8 cellular contexts compared by ENCODE assay signal in genomic region chr1:61079276-61079897, GRCh38. TPM values are rescaled to one million over a fixed set of nuclear protein-coding genes. Genes with fewer than 3 reads are reported as not detected.
DNase-seq lines count a peak whose midpoint lies in the region; ATAC-seq, FAIRE-seq and TF ChIP-seq lines count a peak whose summit lies in the region.

No MANE protein-coding gene starts in this region.

- H2AFZ ChIP-seq in IMR-90 (replicated peaks; ENCODE audit: low read length, poor library complexity) (no peak overlapping the region), HepG2 (ENCODE audit: low read length) (peak overlapping the region; percentile 35)

- H3K23ac ChIP-seq in IMR-90 (ENCODE audit: low read depth, low read length), result no peak overlapping the region

- H3K9me3 Mint-ChIP-seq in activated naive CD8-positive, alpha-beta T cell treated with anti-CD3 and anti-CD28 coated beads, Interleukin-2, amount 10 ng/mL, durations not matched to agents 7 days and 5 days, result no peaks in the 10 kb centered on the region

- H3K27ac ChIP-seq in 22Rv1 (peak overlapping the region; percentile 97), IMR-90 (ENCODE audit: insufficient read depth, low read length) (no peak overlapping the region), HepG2 (ENCODE audit: extremely low read length, insufficient read depth, low read length) (peak overlapping the region; percentile 54)

- CTCF ChIA-PET in IMR-90 (lab: Yijun Ruan, JAX) (interaction anchor here (0.7 kb wide), 1 partner anchor 771 kb away, joined by 4 read pairs; no protein-coding TSS in a partner anchor), HepG2 (lab: Yijun Ruan, JAX; ENCODE audit: low intra/inter-chr PET ratio, low total read pairs) (no interaction called here)

- no peak overlapping the region for H2AK5ac ChIP-seq in IMR-90 (ENCODE audit: low read depth, low read length)

- H3K27me3 ChIP-seq in IMR-90 (ENCODE audit: control insufficient read depth, insufficient read depth, low read length) (no peaks in the 10 kb centered on the region), HepG2 (ENCODE audit: control insufficient read depth in 1 of 2, insufficient read depth in 2 of 2, low read length in 2 of 2) (no peaks in the 10 kb centered on the region; a peak in 1 of 5 replicates)

- WGBS in IMR-90 (ENCODE audit: extremely low coverage in 2 of 2, insufficient read length in 1 of 2), 2 experiments, result no CpG with 5 or more reads among the region's 5 CpGs
- WGBS in HepG2 (ENCODE audit: low lambda C conversion rate), result 48% methylated on average over 5 of the region's 5 CpGs

- ATAC-seq in IMR-90 (ENCODE audit: low read depth), result no peak
- ATAC-seq in activated naive CD8-positive, alpha-beta T cell treated with anti-CD3 and anti-CD28 coated beads, Interleukin-2, amount 10 ng/mL, durations not matched to agents 7 days and 5 days (ENCODE audit: low read depth), result no peak
- ATAC-seq in HepG2, result no peak
- ATAC-seq in left lobe of liver, result no peak
- ATAC-seq in HG03045 (IDR thresholded peaks at IDR 0.05; ENCODE audit: unreplicated experiment), result no peak

- FAIRE-seq in HepG2 (lab: Jason Lieb, UNC), result no peak

- dilution Hi-C loops in IMR-90 (cut with HindIII; ENCODE audit: low sequenced_read_pairs, unreplicated experiment), result no loop called here

- H4K5ac ChIP-seq in IMR-90 (ENCODE audit: low read depth, low read length), result no peak overlapping the region

- TF ChIP-seq POLR2A in IMR-90 (IDR thresholded peaks at IDR 0.05; ENCODE audit: low read depth, low read length) (no peak), HepG2 (IDR thresholded peaks at IDR 0.05; ENCODE audit: insufficient read depth in 1 of 2, low read depth in 2 of 2, low read length in 2 of 2) (no peak)

- H3K4me3 ChIP-seq in IMR-90 (ENCODE audit: insufficient read depth, low read depth, low read length) (no peak overlapping the region), HepG2 (replicated peaks in 1 of 3; ENCODE audit: insufficient read depth in 1 of 3, low read depth in 2 of 3, low read length in 3 of 3) (peak overlapping the region; percentile 8 to 38 (median 36); a peak in 4 of 6 replicates)

- TF ChIP-seq EP300 in HepG2 (IDR thresholded peaks at IDR 0.05; ENCODE audit: low read depth in 2 of 2, low read length in 2 of 2) (no peak), HepG2 (CRISPR knock-in tag; IDR thresholded peaks at IDR 0.05; ENCODE audit: borderline replicate concordance) (no peak)

- TF ChIP-seq RAD21 in IMR-90 (IDR thresholded peaks at IDR 0.05; ENCODE audit: low read length) (no peak), HepG2 (CRISPR knock-in tag; IDR thresholded peaks at IDR 0.05) (no peak)

- in situ Hi-C loops in IMR-90 (cut with MboI; ENCODE audit: low sequenced_read_pairs), result no loop called here
- in situ Hi-C loops in HepG2 (cut with HindIII; ENCODE audit: extremely low pct_ligation_motif_present, low pct_unique_long_range_greater_than_20kb), result no loop called here

- POLR2A ChIA-PET in IMR-90 (lab: Charles Lee; ENCODE audit: unreplicated experiment) (no interaction called here), HepG2 (lab: Yijun Ruan, JAX) (no interaction called here)
- POLR2A ChIA-PET in activated naive CD8-positive, alpha-beta T cell treated with anti-CD3 and anti-CD28 coated beads, Interleukin-2, amount 10 ng/mL, durations not matched to agents 7 days and 5 days (lab: Charles Lee), result no interaction called here

- no peak for TF ChIP-seq CTCF in 22Rv1 (IDR thresholded peaks at IDR 0.05)
- TF ChIP-seq CTCF in IMR-90 (conservative IDR thresholded peaks at IDR 0.05; ENCODE audit: low read depth, low read length), result no peak
- no peak for TF ChIP-seq CTCF in HepG2 (CRISPR knock-in tag; IDR thresholded peaks at IDR 0.05)

- no peak overlapping the region for H2BK5ac ChIP-seq in IMR-90 (ENCODE audit: low read depth, low read length, poor library complexity, severe bottlenecking)

- H3K27ac Mint-ChIP-seq in activated naive CD8-positive, alpha-beta T cell treated with anti-CD3 and anti-CD28 coated beads, Interleukin-2, amount 10 ng/mL, durations not matched to agents 7 days and 5 days, result no peak overlapping the region

- H4K8ac ChIP-seq in IMR-90 (ENCODE audit: low read depth in 2 of 2, low read length in 2 of 2), result peak overlapping the region in 1 of 2 experiments; percentile 15; a peak in 2 of 4 replicates

- no peak overlapping the region for H4K91ac ChIP-seq in IMR-90 (ENCODE audit: insufficient read depth, low read depth, low read length)

- H3K56ac ChIP-seq in IMR-90 (ENCODE audit: extremely low read depth, insufficient read depth, low read length), result no peak overlapping the region; the same call in 1 of the 2 replicates

- peak overlapping the region; percentile 11; the same call in 1 of the 2 replicates for H3K4ac ChIP-seq in IMR-90 (ENCODE audit: low read depth, low read length)

- H3K9me3 ChIP-seq in IMR-90 (ENCODE audit: control insufficient read depth, insufficient read depth, low read length) (no peaks in the 10 kb centered on the region), HepG2 (ENCODE audit: low read length) (no peaks in the 10 kb centered on the region)

- no peaks in the 10 kb centered on the region for H4K20me1 ChIP-seq in IMR-90 (ENCODE audit: insufficient read depth, low read length)
- peaks cover 5% of the 10 kb centered on the region; the same call in 1 of the 2 replicates for H4K20me1 ChIP-seq in HepG2 (ENCODE audit: insufficient read depth, low read length)

- no peaks in the 10 kb centered on the region for H3K79me1 ChIP-seq in IMR-90 (ENCODE audit: low read depth in 1 of 2, low read length in 2 of 2)

- no peaks in the 10 kb centered on the region for H3K9me1 ChIP-seq in IMR-90 (ENCODE audit: insufficient read depth, low read length)

- no peaks in the 10 kb centered on the region for H3K36me3 ChIP-seq in IMR-90 (ENCODE audit: control insufficient read depth, insufficient read depth, low read length)
- H3K36me3 ChIP-seq in HepG2 (replicated peaks in 1 of 2; ENCODE audit: control insufficient read depth in 1 of 2, insufficient read depth in 2 of 2, low read length in 2 of 2), result no peaks in the 10 kb centered on the region

- H3K18ac ChIP-seq in IMR-90 (ENCODE audit: low read depth, low read length), result no peak overlapping the region

- no peak overlapping the region for H3K14ac ChIP-seq in IMR-90 (replicated peaks; ENCODE audit: low read depth, low read length)

- H3K4me1 ChIP-seq in IMR-90 (ENCODE audit: control insufficient read depth, insufficient read depth, low read length) (no peaks in the 10 kb centered on the region), HepG2 (ENCODE audit: insufficient read depth, low read length) (peaks cover 43% of the 10 kb centered on the region)

- H3K9ac ChIP-seq in IMR-90 (ENCODE audit: low read depth, low read length) (no peak overlapping the region), HepG2 (ENCODE audit: insufficient read depth, low read depth, low read length) (peak overlapping the region; percentile 39; the same call in 1 of the 2 replicates)

- peaks cover 43% of the 10 kb centered on the region for H3K27me3 Mint-ChIP-seq in activated naive CD8-positive, alpha-beta T cell treated with anti-CD3 and anti-CD28 coated beads, Interleukin-2, amount 10 ng/mL, durations not matched to agents 7 days and 5 days

- no peak overlapping the region for H2AK9ac ChIP-seq in IMR-90 (replicated peaks; ENCODE audit: low read depth, low read length, poor library complexity)

- H3K36me3 Mint-ChIP-seq in activated naive CD8-positive, alpha-beta T cell treated with anti-CD3 and anti-CD28 coated beads, Interleukin-2, amount 10 ng/mL, durations not matched to agents 7 days and 5 days, result peaks cover 4% of the 10 kb centered on the region

- BruUV-seq in IMR-90 (replicated peaks; lab: Mats Ljungman, UMichigan) (no TSS peak), HepG2 (replicated peaks; lab: Mats Ljungman, UMichigan) (no TSS peak)

- no peak overlapping the region for H2BK15ac ChIP-seq in IMR-90 (ENCODE audit: low read depth, low read length)

- H3K4me1 Mint-ChIP-seq in activated naive CD8-positive, alpha-beta T cell treated with anti-CD3 and anti-CD28 coated beads, Interleukin-2, amount 10 ng/mL, durations not matched to agents 7 days and 5 days, result peaks cover 42% of the 10 kb centered on the region

- no peak overlapping the region for H2BK120ac ChIP-seq in IMR-90 (ENCODE audit: low read depth, low read length)

- peaks cover 34% of the 10 kb centered on the region for H3K79me2 ChIP-seq in HepG2 (ENCODE audit: insufficient read depth, low read length)

- peak overlapping the region; percentile 52 for H3K4me3 Mint-ChIP-seq in activated naive CD8-positive, alpha-beta T cell treated with anti-CD3 and anti-CD28 coated beads, Interleukin-2, amount 10 ng/mL, durations not matched to agents 7 days and 5 days

- DNase-seq in IMR-90, result no peak
- no peak for DNase-seq in activated naive CD8-positive, alpha-beta T cell treated with anti-CD3 and anti-CD28 coated beads, Interleukin-2, amount 10 ng/mL, durations not matched to agents 7 days and 5 days
- no peak for DNase-seq in HepG2 (ENCODE audit: low spot score)
- DNase-seq in left lobe of liver (ENCODE audit: low spot score), result no peak
- DNase-seq in stimulated activated CD4-positive, alpha-beta T cell treated with anti-CD3 and anti-CD28 coated beads, Interleukin-4, amount 100 ng/mL, for 4 hours, result no peak
- no peak for DNase-seq in effector CD8-positive, alpha-beta T cell (lab: John Stamatoyannopoulos, UW)

- peak overlapping the region; percentile 24; the same call in 1 of the 2 replicates for H3K4me2 ChIP-seq in IMR-90 (ENCODE audit: low read depth, low read length)
- H3K4me2 ChIP-seq in HepG2 (ENCODE audit: low read depth, low read length), result peak overlapping the region; percentile 78

- intact Hi-C loops in IMR-90 (cut with micrococcal nuclease) (loop anchor here (5.0 to 10.0 kb wide), 2 partner anchors 193 to 665 kb away; partner anchors contain the start of gene PATJ), HepG2 (cut with micrococcal nuclease; ENCODE audit: unreplicated experiment) (loop anchor here (5.0 kb wide), 1 partner anchor 33 kb away; no protein-coding TSS in a partner anchor)

- no peak overlapping the region for H2BK20ac ChIP-seq in IMR-90 (ENCODE audit: low read depth, low read length)

RNA-seq across cellular contexts. Expression of gene NFIA, which starts 3.0 kb away (rescaled TPM):
- total RNA-seq in IMR-90 (2012; rRNA removed) (2.2 TPM in 2 replicates), HepG2 (2016; rRNA removed; fragmentation: Illumina TruSeq; extraction: Trizol) (14.8 and 28.5 TPM in 2 replicates), left lobe of liver (69.9 TPM)
- polyA plus RNA-seq in IMR-90 (2012; rRNA removed) (1.6 and 1.8 TPM in 2 replicates), HepG2 (2011; rRNA removed) (14.1 and 14.7 TPM in 2 replicates)
- polyA plus RNA-seq in IMR-90 (2012; cell fraction: cytosol; rRNA removed), result 0.60 and 1.2 TPM in 2 replicates
- polyA plus RNA-seq in IMR-90 (2012; cell fraction: nucleus; rRNA removed; ENCODE audit: low replicate concordance), result 0.83 and 1.2 TPM in 2 replicates
- total RNA-seq in activated naive CD8-positive, alpha-beta T cell treated with anti-CD3 and anti-CD28 coated beads, Interleukin-2, amount 10 ng/mL, durations not matched to agents 7 days and 5 days, result 1 to 10 TPM; 4.2 to 5.7 TPM
- total RNA-seq in HepG2 (2016; cell fraction: cytosol; rRNA removed; fragmentation: Illumina TruSeq; extraction: Trizol; ENCODE audit: low read depth), result 8.1 and 8.4 TPM in 2 replicates
- 11.5 and 25.9 TPM in 2 replicates for total RNA-seq in HepG2 (2016; cell fraction: insoluble cytoplasmic fraction; rRNA removed; fragmentation: Illumina TruSeq; extraction: Trizol)
- total RNA-seq in HepG2 (2016; cell fraction: membrane; rRNA removed; fragmentation: Illumina TruSeq; extraction: Trizol), result 7.4 and 7.5 TPM in 2 replicates
- total RNA-seq in HepG2 (2016; cell fraction: nucleus; rRNA removed; fragmentation: Illumina TruSeq; extraction: Trizol), result 110 and 115 TPM in 2 replicates
- polyA plus RNA-seq in HepG2 (2011; cell fraction: cytosol; rRNA removed), result 11.0 and 12.6 TPM in 2 replicates
- 20.1 and 25.7 TPM in 2 replicates for polyA plus RNA-seq in HepG2 (2011; cell fraction: nucleus; rRNA removed)
- 4.5 and 5.7 TPM in 2 replicates for polyA plus RNA-seq in HepG2 (2012)
- 0.64 and 0.71 TPM in 2 replicates for polyA plus RNA-seq in HepG2 (2016; cell fraction: cytosol; fragmentation: Illumina TruSeq; extraction: Trizol; ENCODE audit: low read depth)
- polyA plus RNA-seq in HepG2 (2016; cell fraction: insoluble cytoplasmic fraction; fragmentation: Illumina TruSeq; extraction: Trizol; ENCODE audit: low read depth), result 11.5 and 13.5 TPM in 2 replicates
- 3.0 and 3.1 TPM in 2 replicates for polyA plus RNA-seq in HepG2 (2016; cell fraction: membrane; fragmentation: Illumina TruSeq; extraction: Trizol; ENCODE audit: low read depth)
- polyA plus RNA-seq in HepG2 (2016; cell fraction: nucleus; fragmentation: Illumina TruSeq; extraction: Trizol; ENCODE audit: insufficient read depth, low read depth), result 15.9 and 21.9 TPM in 2 replicates
- polyA minus RNA-seq in HepG2 (2011; rRNA and poly(A)+ RNA removed; ENCODE audit: low replicate concordance), result 62.5 and 117 TPM in 2 replicates
- 18.3 and 19.2 TPM in 2 replicates for polyA minus RNA-seq in HepG2 (2011; cell fraction: cytosol; rRNA and poly(A)+ RNA removed)
- polyA minus RNA-seq in HepG2 (2011; cell fraction: nucleus; rRNA and poly(A)+ RNA removed), result 167 and 202 TPM in 2 replicates
